ENCODE assay signal across 36 cellular contexts in genomic region chr2:126930970-126931590, GRCh38. TPM values are rescaled to one million over a fixed set of nuclear protein-coding genes. Genes with fewer than 3 reads are reported as not detected.
"Had no signal": no experiment of that assay in that cellular context is flagged by ENCODE, and none has a peak within 500 bp of the region (broad histone marks: within the 10 kb centered on the region; RNA-seq: fewer than 3 reads in every experiment).

No MANE protein-coding gene starts in this region.

- H3K4me1 ChIP-seq: ascending aorta, esophagus squamous epithelium had no signal

- H3K27me3 ChIP-seq: ascending aorta had no signal

- H3K36me3 Mint-ChIP-seq: activated CD4-positive, alpha-beta memory T cell treated with anti-CD3 and anti-CD28 coated beads for 36 hours; activated CD8-positive, alpha-beta memory T cell treated with anti-CD3 and anti-CD28 coated beads, Interleukin-2, amount 10 ng/mL, durations not matched to agents 7 days and 5 days; activated naive CD4-positive, alpha-beta T cell treated with anti-CD3 and anti-CD28 coated beads, Interleukin-2, amount 50 U/mL, for 24 hours; activated naive CD8-positive, alpha-beta T cell treated with anti-CD3 and anti-CD28 coated beads, Interleukin-2, amount 10 ng/mL, durations not matched to agents 7 days and 5 days; brain had no signal

- H3K27ac ChIP-seq: ascending aorta, coronary artery, dorsolateral prefrontal cortex, esophagus squamous epithelium, WERI-Rb-1 had no signal

- H3K4me3 ChIP-seq: ascending aorta, coronary artery, dorsolateral prefrontal cortex, esophagus squamous epithelium had no signal

- H3K4me1 Mint-ChIP-seq: activated CD8-positive, alpha-beta memory T cell treated with anti-CD3 and anti-CD28 coated beads, Interleukin-2, amount 10 ng/mL, durations not matched to agents 7 days and 5 days; activated naive CD4-positive, alpha-beta T cell treated with anti-CD3 and anti-CD28 coated beads, Interleukin-2, amount 50 U/mL, for 24 hours; activated naive CD8-positive, alpha-beta T cell treated with anti-CD3 and anti-CD28 coated beads, Interleukin-2, amount 10 ng/mL, durations not matched to agents 7 days and 5 days; T-helper 17 cell had no signal

- H3K27ac Mint-ChIP-seq: activated B cell treated with CpG ODN at 0.5 μM for 24 hours; activated CD4-positive, alpha-beta memory T cell treated with anti-CD3 and anti-CD28 coated beads for 36 hours; activated CD4-positive, alpha-beta T cell treated with anti-CD3 and anti-CD28 coated beads, Interleukin-2, amount 10 ng/mL, durations not matched to agents 24 days and 14 days; activated CD8-positive, alpha-beta memory T cell treated with anti-CD3 and anti-CD28 coated beads, Interleukin-2, amount 10 ng/mL, durations not matched to agents 7 days and 5 days; activated CD8-positive, alpha-beta T cell treated with anti-CD3 and anti-CD28 coated beads, Interleukin-2, amount 10 ng/mL, durations not matched to agents 7 days and 5 days; activated naive CD4-positive, alpha-beta T cell treated with anti-CD3 and anti-CD28 coated beads for 36 hours; activated naive CD4-positive, alpha-beta T cell treated with anti-CD3 and anti-CD28 coated beads, Interleukin-2, amount 50 U/mL, for 24 hours; activated naive CD8-positive, alpha-beta T cell treated with anti-CD3 and anti-CD28 coated beads, Interleukin-2, amount 10 ng/mL, durations not matched to agents 7 days and 5 days; activated T-helper 1 cell treated with anti-CD3 and anti-CD28 coated beads, Interleukin-12 subunit alpha, Interleukin-12 subunit beta, Interleukin-2, Interleukin-4 antibody, amounts not matched to agents 30 ng/mL and 10 ng/mL and 1 ng/mL, durations not matched to agents 14 hours and 24 hours and 36 hours; activated T-helper 2 cell treated with anti-CD3 and anti-CD28 coated beads, Interferon-gamma antibody, Interleukin-2, Interleukin-4, amounts not matched to agents 10 μg/mL and 5 μg/mL and 100 μg/mL, durations not matched to agents 14 hours and 24 hours and 36 hours; brain; dendritic cell treated with granulocyte-macrophage colony-stimulating factor and Interleukin-4, amounts not matched to agents 40 ng/mL and 50 ng/mL, for 4 days; T-helper 17 cell; T-helper 2 cell treated with Interferon-gamma antibody and Interleukin-4, amounts not matched to agents 5 μg/mL and 100 μg/mL, for 36 hours had no signal

- H3K36me3 ChIP-seq: ascending aorta, esophagus squamous epithelium, WERI-Rb-1 had no signal

- H3K9me3 ChIP-seq: ascending aorta, esophagus squamous epithelium had no signal

- ATAC-seq: activated CD4-positive, CD25-positive, alpha-beta regulatory T cell treated with anti-CD3 and anti-CD28 coated beads, Interleukin-2, amount 50 U/mL, for 24 hours; activated CD8-positive, alpha-beta memory T cell treated with anti-CD3 and anti-CD28 coated beads, Interleukin-2, amount 10 ng/mL, durations not matched to agents 7 days and 5 days; activated CD8-positive, alpha-beta T cell treated with anti-CD3 and anti-CD28 coated beads, Interleukin-2, amount 10 ng/mL, durations not matched to agents 7 days and 5 days; T-helper 17 cell had no signal

- FAIRE-seq: bronchial epithelial cell had no signal

- DNase-seq: activated B cell treated with CpG ODN at 0.5 μM for 24 hours; activated CD4-positive, alpha-beta memory T cell treated with anti-CD3 and anti-CD28 coated beads for 36 hours; activated CD4-positive, alpha-beta T cell treated with anti-CD3 and anti-CD28 coated beads, Interleukin-2, amount 10 ng/mL, durations not matched to agents 24 days and 14 days; activated CD8-positive, alpha-beta memory T cell treated with anti-CD3 and anti-CD28 coated beads, Interleukin-2, amount 10 ng/mL, durations not matched to agents 7 days and 5 days; activated CD8-positive, alpha-beta memory T cell treated with anti-CD3 and anti-CD28 coated beads, Interleukin-2, amount 50 U/mL, for 4 hours; activated CD8-positive, alpha-beta T cell treated with anti-CD3 and anti-CD28 coated beads, Interleukin-2, amount 10 ng/mL, durations not matched to agents 7 days and 5 days; activated effector memory CD4-positive, alpha-beta T cell treated with anti-CD3 and anti-CD28 coated beads, Interleukin-2, amount 50 U/mL, for 16 hours; activated naive CD4-positive, alpha-beta T cell treated with anti-CD3 and anti-CD28 coated beads for 36 hours; activated naive CD8-positive, alpha-beta T cell treated with anti-CD3 and anti-CD28 coated beads, Interleukin-2, amount 10 ng/mL, durations not matched to agents 7 days and 5 days; activated T-cell treated with anti-CD3 and anti-CD28 coated beads, Interleukin-2, amount 50 U/mL, for 1 hour; activated T-cell treated with anti-CD3 and anti-CD28 coated beads, Interleukin-2, amount 50 U/mL, for 48 hours; dorsolateral prefrontal cortex; effector memory CD4-positive, alpha-beta T cell; erythroblast; esophagus squamous epithelium; foreskin melanocyte; T-helper 1 cell; T-helper 17 cell; T1000; WERI-Rb-1 had no signal

- H3K9me3 Mint-ChIP-seq: activated CD4-positive, alpha-beta T cell treated with anti-CD3 and anti-CD28 coated beads, Interleukin-2, amount 10 ng/mL, durations not matched to agents 24 days and 14 days; activated naive CD4-positive, alpha-beta T cell treated with anti-CD3 and anti-CD28 coated beads for 36 hours; activated naive CD8-positive, alpha-beta T cell treated with anti-CD3 and anti-CD28 coated beads, Interleukin-2, amount 10 ng/mL, durations not matched to agents 7 days and 5 days; activated T-helper 1 cell treated with anti-CD3 and anti-CD28 coated beads, Interleukin-12 subunit alpha, Interleukin-12 subunit beta, Interleukin-2, Interleukin-4 antibody, amounts not matched to agents 30 ng/mL and 10 ng/mL and 1 ng/mL, durations not matched to agents 14 hours and 24 hours and 36 hours; activated T-helper 2 cell treated with anti-CD3 and anti-CD28 coated beads, Interferon-gamma antibody, Interleukin-2, Interleukin-4, amounts not matched to agents 10 μg/mL and 5 μg/mL and 100 μg/mL, durations not matched to agents 14 hours and 24 hours and 36 hours; T-helper 2 cell treated with Interferon-gamma antibody and Interleukin-4, amounts not matched to agents 5 μg/mL and 100 μg/mL, for 36 hours had no signal

- H3K4me3 Mint-ChIP-seq: activated B cell treated with CpG ODN at 0.5 μM for 24 hours; activated CD4-positive, alpha-beta memory T cell treated with anti-CD3 and anti-CD28 coated beads for 36 hours; activated CD4-positive, alpha-beta T cell treated with anti-CD3 and anti-CD28 coated beads, Interleukin-2, amount 10 ng/mL, durations not matched to agents 24 days and 14 days; activated CD8-positive, alpha-beta memory T cell treated with anti-CD3 and anti-CD28 coated beads, Interleukin-2, amount 10 ng/mL, durations not matched to agents 7 days and 5 days; activated CD8-positive, alpha-beta T cell treated with anti-CD3 and anti-CD28 coated beads, Interleukin-2, amount 10 ng/mL, durations not matched to agents 7 days and 5 days; activated naive CD4-positive, alpha-beta T cell treated with anti-CD3 and anti-CD28 coated beads for 36 hours; activated naive CD4-positive, alpha-beta T cell treated with anti-CD3 and anti-CD28 coated beads, Interleukin-2, amount 50 U/mL, for 24 hours; activated naive CD8-positive, alpha-beta T cell treated with anti-CD3 and anti-CD28 coated beads, Interleukin-2, amount 10 ng/mL, durations not matched to agents 7 days and 5 days; activated T-helper 1 cell treated with anti-CD3 and anti-CD28 coated beads, Interleukin-12 subunit alpha, Interleukin-12 subunit beta, Interleukin-2, Interleukin-4 antibody, amounts not matched to agents 30 ng/mL and 10 ng/mL and 1 ng/mL, durations not matched to agents 14 hours and 24 hours and 36 hours; brain; central memory CD8-positive, alpha-beta T cell; dendritic cell treated with granulocyte-macrophage colony-stimulating factor and Interleukin-4, amounts not matched to agents 40 ng/mL and 50 ng/mL, for 4 days; T-helper 17 cell; T-helper 2 cell treated with Interferon-gamma antibody and Interleukin-4, amounts not matched to agents 5 μg/mL and 100 μg/mL, for 36 hours had no signal

RNA-seq across cellular contexts. Expression of gene TEX51, which starts 32.4 kb away (rescaled TPM):
- total RNA-seq: activated B cell treated with CpG ODN at 0.5 μM for 24 hours; activated CD4-positive, alpha-beta memory T cell treated with anti-CD3 and anti-CD28 coated beads for 36 hours; activated CD4-positive, alpha-beta T cell treated with anti-CD3 and anti-CD28 coated beads, Interleukin-2, amount 10 ng/mL, durations not matched to agents 24 days and 14 days; activated CD8-positive, alpha-beta memory T cell treated with anti-CD3 and anti-CD28 coated beads for 36 hours; activated CD8-positive, alpha-beta memory T cell treated with anti-CD3 and anti-CD28 coated beads, Interleukin-2, amount 10 ng/mL, durations not matched to agents 7 days and 5 days; activated CD8-positive, alpha-beta T cell treated with anti-CD3 and anti-CD28 coated beads, Interleukin-2, amount 10 ng/mL, durations not matched to agents 7 days and 5 days; activated naive CD4-positive, alpha-beta T cell treated with anti-CD3 and anti-CD28 coated beads for 36 hours; activated naive CD8-positive, alpha-beta T cell treated with anti-CD3 and anti-CD28 coated beads, Interleukin-2, amount 10 ng/mL, durations not matched to agents 7 days and 5 days; activated T-helper 1 cell treated with anti-CD3 and anti-CD28 coated beads, Interleukin-12 subunit alpha, Interleukin-12 subunit beta, Interleukin-2, Interleukin-4 antibody, amounts not matched to agents 30 ng/mL and 10 ng/mL and 1 ng/mL, durations not matched to agents 14 hours and 24 hours and 36 hours; activated T-helper 2 cell treated with anti-CD3 and anti-CD28 coated beads, Interferon-gamma antibody, Interleukin-2, Interleukin-4, amounts not matched to agents 10 μg/mL and 5 μg/mL and 100 μg/mL, durations not matched to agents 14 hours and 24 hours and 36 hours; ascending aorta; bronchial epithelial cell; cardiac septum; cerebellum; dorsolateral prefrontal cortex; esophagus squamous epithelium; fibroblast of lung; fibroblast of villous mesenchyme; T-helper 17 cell had no signal
- polyA plus RNA-seq: fibroblast of lung had no signal
